In the genomic region with DNA sequence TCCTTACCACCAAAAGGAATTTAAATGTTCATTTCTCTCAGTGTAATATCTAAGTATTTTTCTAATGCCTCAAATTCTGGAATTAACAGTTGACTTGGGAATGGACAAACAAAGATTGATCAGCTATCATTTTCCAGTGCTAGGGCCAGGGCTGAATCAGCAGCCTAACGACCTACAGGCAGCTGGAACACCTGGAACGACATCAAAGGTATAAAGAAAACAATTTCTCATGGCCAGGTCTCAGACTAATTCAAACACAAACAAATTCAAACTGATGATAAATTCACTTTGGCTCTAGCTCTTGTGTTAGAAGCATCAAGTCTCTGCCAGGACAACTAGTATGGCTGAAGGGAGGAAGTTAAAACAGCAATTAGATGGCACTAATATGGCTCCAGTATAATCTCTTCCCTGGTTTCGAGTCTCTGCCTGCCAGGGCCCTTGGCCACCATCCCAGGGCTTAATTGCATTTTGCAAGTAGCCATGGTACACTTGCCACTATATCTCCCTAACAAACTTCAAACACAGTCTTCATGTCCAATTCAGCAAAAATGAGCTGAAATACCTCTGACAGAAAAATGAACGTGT, we compare ENCODE assay signal across 26 cellular contexts.
DNase-seq lines count a peak whose midpoint lies in the region; TF ChIP-seq lines count a peak whose summit lies in the region.
"Had no signal": no experiment of that assay in that cellular context is flagged by ENCODE, and none has a peak within 500 bp of the region (broad histone marks: within the 10 kb centered on the region; RNA-seq: fewer than 3 reads in every experiment).

No MANE protein-coding gene starts in this region.

- WGBS in transverse colon (ENCODE audit: low coverage in 1 of 2), 2 donors = 19 to 28% methylated on average over 4 of the region's 4 CpGs

- H3K36me3 ChIP-seq in transverse colon = no peaks in the 10 kb centered on the region
- H3K36me3 ChIP-seq: adrenal gland, brain microvascular endothelial cell, neutrophil, tibial nerve had no signal

- H3K4me3 Mint-ChIP-seq in activated CD4-positive, alpha-beta memory T cell treated with anti-CD3 and anti-CD28 coated beads for 36 hours = no peak overlapping the region
- H3K4me3 Mint-ChIP-seq: activated CD4-positive, alpha-beta T cell treated with anti-CD3 and anti-CD28 coated beads, Interleukin-2, amount 10 ng/mL, durations not matched to agents 7 days and 5 days; activated CD8-positive, alpha-beta memory T cell treated with anti-CD3 and anti-CD28 coated beads, Interleukin-2, amount 10 ng/mL, durations not matched to agents 7 days and 5 days; activated naive CD4-positive, alpha-beta T cell treated with anti-CD3 and anti-CD28 coated beads for 36 hours; B cell; immature natural killer cell had no signal

- H3K9me3 ChIP-seq in transverse colon = no peaks in the 10 kb centered on the region
- H3K9me3 ChIP-seq: adrenal gland, neutrophil, psoas muscle, tibial nerve had no signal

- no peak overlapping the region for H3K27ac Mint-ChIP-seq in activated CD4-positive, alpha-beta memory T cell treated with anti-CD3 and anti-CD28 coated beads for 36 hours
- H3K27ac Mint-ChIP-seq: activated CD4-positive, alpha-beta T cell treated with anti-CD3 and anti-CD28 coated beads, Interleukin-2, amount 10 ng/mL, durations not matched to agents 7 days and 5 days; activated CD8-positive, alpha-beta memory T cell treated with anti-CD3 and anti-CD28 coated beads, Interleukin-2, amount 10 ng/mL, durations not matched to agents 7 days and 5 days; activated naive CD4-positive, alpha-beta T cell treated with anti-CD3 and anti-CD28 coated beads for 36 hours; B cell; immature natural killer cell had no signal

- in situ Hi-C loops in transverse colon (cut with MboI; ENCODE audit: low pct_ligation_motif_present in 1 of 4, low pct_unique_long_range_greater_than_20kb in 1 of 4, low sequenced_read_pairs in 3 of 4) = no loop called here

- H3K4me3 ChIP-seq in transverse colon = no peak overlapping the region
- H3K4me3 ChIP-seq: adrenal gland, GM12878, GM23248, psoas muscle, tibial nerve had no signal

- H3K36me3 Mint-ChIP-seq in activated CD4-positive, alpha-beta memory T cell treated with anti-CD3 and anti-CD28 coated beads for 36 hours = no peaks in the 10 kb centered on the region
- H3K36me3 Mint-ChIP-seq: activated CD8-positive, alpha-beta memory T cell treated with anti-CD3 and anti-CD28 coated beads, Interleukin-2, amount 10 ng/mL, durations not matched to agents 7 days and 5 days; immature natural killer cell had no signal

- H3K27ac ChIP-seq in transverse colon = no peak overlapping the region
- H3K27ac ChIP-seq: adrenal gland, brain microvascular endothelial cell, GM23248, KMS-11, neutrophil, psoas muscle, tibial nerve had no signal

- DNase-seq in NCI-H748 (lab: John Stamatoyannopoulos, UW; ENCODE audit: unreplicated experiment) = peak; percentile 19
- no peak for DNase-seq in NCI-H748 treated with DMSO at 0.1 percent for 48 hours (lab: John Stamatoyannopoulos, UW)
- DNase-seq in NCI-H2081 (lab: John Stamatoyannopoulos, UW) = peak; percentile 82 to 97
- peak; percentile 9 for DNase-seq in cerebellar cortex (ENCODE audit: low spot score)
- peak; percentile 7 for DNase-seq in transverse colon
- no peak for DNase-seq in SKM-1 (lab: John Stamatoyannopoulos, UW; ENCODE audit: unreplicated experiment)
- no peak for DNase-seq in superior temporal gyrus (ENCODE audit: extremely low spot score)
- no peak for DNase-seq in activated CD4-positive, alpha-beta memory T cell treated with anti-CD3 and anti-CD28 coated beads for 36 hours
- DNase-seq: activated CD4-positive, alpha-beta T cell treated with anti-CD3 and anti-CD28 coated beads, Interleukin-2, amount 10 ng/mL, durations not matched to agents 7 days and 5 days; activated CD8-positive, alpha-beta memory T cell treated with anti-CD3 and anti-CD28 coated beads, Interleukin-2, amount 10 ng/mL, durations not matched to agents 7 days and 5 days; activated naive CD4-positive, alpha-beta T cell treated with anti-CD3 and anti-CD28 coated beads for 36 hours; activated T-cell treated with anti-CD3 and anti-CD28 coated beads, Interleukin-2, amount 50 U/mL, for 48 hours; adrenal gland; brain microvascular endothelial cell; GM23248; hypothalamus; immature natural killer cell; NCI-H146; psoas muscle; SHP77 treated with DMSO at 0.1 percent for 48 hours; stimulated activated naive CD8-positive, alpha-beta T cell treated with anti-CD3 and anti-CD28 coated beads, Interleukin-15, Interleukin-2, amounts not matched to agents 100 U/mL and 50 U/mL, for 24 hours had no signal

- peaks cover 2% of the 10 kb centered on the region for H3K9me3 Mint-ChIP-seq in activated CD4-positive, alpha-beta memory T cell treated with anti-CD3 and anti-CD28 coated beads for 36 hours
- H3K9me3 Mint-ChIP-seq: activated CD4-positive, alpha-beta T cell treated with anti-CD3 and anti-CD28 coated beads, Interleukin-2, amount 10 ng/mL, durations not matched to agents 7 days and 5 days had no signal

- no peak for TF ChIP-seq CTCF in transverse colon (IDR thresholded peaks at IDR 0.05)

- POLR2A ChIA-PET in activated CD4-positive, alpha-beta memory T cell treated with anti-CD3 and anti-CD28 coated beads for 36 hours (lab: Charles Lee) = no interaction called here

- CTCF ChIA-PET in activated CD4-positive, alpha-beta memory T cell treated with anti-CD3 and anti-CD28 coated beads for 36 hours (lab: Charles Lee) = no interaction called here

- no peaks in the 10 kb centered on the region for H3K4me1 ChIP-seq in transverse colon
- H3K4me1 ChIP-seq: adrenal gland, psoas muscle, tibial nerve had no signal

- no peak for TF ChIP-seq POLR2A in transverse colon (IDR thresholded peaks at IDR 0.05)

- H3K27me3 ChIP-seq in transverse colon = no peaks in the 10 kb centered on the region
- H3K27me3 ChIP-seq: adrenal gland, brain microvascular endothelial cell, neutrophil, tibial nerve had no signal

- H3K4me1 Mint-ChIP-seq in activated CD4-positive, alpha-beta memory T cell treated with anti-CD3 and anti-CD28 coated beads for 36 hours (ENCODE audit: low read depth) = no peaks in the 10 kb centered on the region
- H3K4me1 Mint-ChIP-seq: activated CD4-positive, alpha-beta T cell treated with anti-CD3 and anti-CD28 coated beads, Interleukin-2, amount 10 ng/mL, durations not matched to agents 7 days and 5 days; activated CD8-positive, alpha-beta memory T cell treated with anti-CD3 and anti-CD28 coated beads, Interleukin-2, amount 10 ng/mL, durations not matched to agents 7 days and 5 days; B cell; immature natural killer cell had no signal

- intact Hi-C loops in transverse colon (cut with DNase I; ENCODE audit: low total_unique reads) = no loop called here
- intact Hi-C loops in activated CD4-positive, alpha-beta memory T cell treated with anti-CD3 and anti-CD28 coated beads for 36 hours (cut with micrococcal nuclease) = no loop called here

- no peak for TF ChIP-seq EP300 in transverse colon (IDR thresholded peaks at IDR 0.05; ENCODE audit: low read depth)

- no peaks in the 10 kb centered on the region for H3K27me3 Mint-ChIP-seq in activated CD4-positive, alpha-beta memory T cell treated with anti-CD3 and anti-CD28 coated beads for 36 hours
- H3K27me3 Mint-ChIP-seq: activated CD4-positive, alpha-beta T cell treated with anti-CD3 and anti-CD28 coated beads, Interleukin-2, amount 10 ng/mL, durations not matched to agents 7 days and 5 days; activated CD8-positive, alpha-beta memory T cell treated with anti-CD3 and anti-CD28 coated beads, Interleukin-2, amount 10 ng/mL, durations not matched to agents 7 days and 5 days; B cell had no signal

Comparison
In these comparisons a context has a peak if more than half of its experiments do, and no peak if none do; other contexts are left out.
1. DNase-seq: peak in NCI-H748 (single experiment), NCI-H2081 (2 of 2), cerebellar cortex (single experiment) and transverse colon (single experiment); none in NCI-H748 treated with DMSO at 0.1 percent for 48 hours (single experiment), SKM-1 (single experiment), superior temporal gyrus (single experiment) and activated CD4-positive, alpha-beta memory T cell treated with anti-CD3 and anti-CD28 coated beads for 36 hours (single experiment).